Comparison of ENCODE assay signal across 31 cellular contexts in genomic region chr12:91432755-91433154, GRCh38.
"Had no signal": no experiment of that assay in that cellular context is flagged by ENCODE, and none has a peak within 500 bp of the region (broad histone marks: within the 10 kb centered on the region; RNA-seq: fewer than 3 reads in every experiment).

No MANE protein-coding gene starts in this region.

- H3K4me3 ChIP-seq: ascending aorta, body of pancreas, breast epithelium, SK-N-MC had no signal

- H3K27me3 Mint-ChIP-seq: activated CD4-positive, alpha-beta T cell treated with anti-CD3 and anti-CD28 coated beads, Interleukin-2, amount 10 ng/mL, durations not matched to agents 24 days and 14 days; activated CD8-positive, alpha-beta T cell treated with anti-CD3 and anti-CD28 coated beads for 36 hours; activated naive CD8-positive, alpha-beta T cell treated with anti-CD3 and anti-CD28 coated beads, Interleukin-2, amount 10 ng/mL, durations not matched to agents 7 days and 5 days; activated T-helper 17 cell treated with anti-CD3 and anti-CD28 coated beads, Interleukin-2, amount 50 U/mL, for 72 hours had no signal

- H3K27ac ChIP-seq: ascending aorta, body of pancreas, breast epithelium, SK-N-MC had no signal

- H3K4me1 Mint-ChIP-seq: activated CD4-positive, alpha-beta T cell treated with anti-CD3 and anti-CD28 coated beads, Interleukin-2, amount 10 ng/mL, durations not matched to agents 24 days and 14 days; activated T-helper 17 cell treated with anti-CD3 and anti-CD28 coated beads, Interleukin-2, amount 50 U/mL, for 72 hours had no signal

- ATAC-seq: activated CD8-positive, alpha-beta T cell treated with anti-CD3 and anti-CD28 coated beads for 36 hours; activated T-cell treated with anti-CD3 and anti-CD28 coated beads, Interleukin-2, amount 50 U/mL, for 72 hours; activated T-helper 17 cell treated with anti-CD3 and anti-CD28 coated beads, Interleukin-2, amount 50 U/mL, for 72 hours; body of pancreas; PC-3 had no signal

- DNase-seq: activated CD4-positive, alpha-beta T cell treated with anti-CD3 and anti-CD28 coated beads, Interleukin-2, amount 10 ng/mL, durations not matched to agents 24 days and 14 days; activated CD4-positive, alpha-beta T cell treated with anti-CD3 and anti-CD28 coated beads, Interleukin-2, amount 50 U/mL, for 4 hours; activated CD8-positive, alpha-beta T cell treated with anti-CD3 and anti-CD28 coated beads for 36 hours; activated effector memory CD4-positive, alpha-beta T cell treated with anti-CD3 and anti-CD28 coated beads, Interleukin-2, amount 50 U/mL, for 16 hours; activated naive CD4-positive, alpha-beta T cell; activated naive CD4-positive, alpha-beta T cell treated with anti-CD3 and anti-CD28 coated beads, Interleukin-2, amount 50 U/mL, for 16 hours; activated naive CD8-positive, alpha-beta T cell treated with anti-CD3 and anti-CD28 coated beads, Interleukin-2, amount 10 ng/mL, durations not matched to agents 7 days and 5 days; activated T-cell treated with anti-CD3 and anti-CD28 coated beads, Interleukin-2, amount 50 U/mL, for 1 hour; activated T-cell treated with anti-CD3 and anti-CD28 coated beads, Interleukin-2, amount 50 U/mL, for 72 hours; amygdala; body of pancreas; caudate nucleus; KG1; MM.1S; MV-4-11; NCI-H1092; NCI-H1436 treated with DMSO at 0.1 percent for 48 hours; NCI-H1694 treated with DMSO at 0.1 percent for 48 hours; NCI-H2029; NCI-H510A; NCI-H526; NCI-H748 treated with DMSO at 0.1 percent for 48 hours; NK-92 treated with Interleukin-12 subunit alpha and Interleukin-12 subunit beta, amount 100 ng/mL, for 24 hours; PC-3; Right ventricle myocardium superior had no signal

- H3K4me1 ChIP-seq: ascending aorta, body of pancreas, breast epithelium had no signal

- H3K9me3 ChIP-seq: ascending aorta, body of pancreas, breast epithelium had no signal

- H3K27me3 ChIP-seq: ascending aorta, body of pancreas, breast epithelium had no signal

- H3K9me3 Mint-ChIP-seq: activated CD4-positive, alpha-beta T cell treated with anti-CD3 and anti-CD28 coated beads, Interleukin-2, amount 10 ng/mL, durations not matched to agents 24 days and 14 days; activated CD8-positive, alpha-beta T cell treated with anti-CD3 and anti-CD28 coated beads for 36 hours; activated naive CD8-positive, alpha-beta T cell treated with anti-CD3 and anti-CD28 coated beads, Interleukin-2, amount 10 ng/mL, durations not matched to agents 7 days and 5 days; activated T-cell treated with anti-CD3 and anti-CD28 coated beads, Interleukin-2, amount 50 U/mL, for 72 hours; activated T-helper 17 cell treated with anti-CD3 and anti-CD28 coated beads, Interleukin-2, amount 50 U/mL, for 72 hours; T-helper 1 cell treated with Interleukin-12 subunit alpha and Interleukin-12 subunit beta and Interleukin-4 antibody, amounts not matched to agents 30 μg/mL and 1 μg/mL, for 36 hours; T-helper 2 cell treated with Interferon-gamma antibody and Interleukin-4, amounts not matched to agents 5 μg/mL and 100 μg/mL, for 36 hours had no signal

- H3K4me3 Mint-ChIP-seq: activated CD4-positive, alpha-beta T cell treated with anti-CD3 and anti-CD28 coated beads, Interleukin-2, amount 10 ng/mL, durations not matched to agents 24 days and 14 days; activated CD8-positive, alpha-beta T cell treated with anti-CD3 and anti-CD28 coated beads for 36 hours; activated naive CD8-positive, alpha-beta T cell treated with anti-CD3 and anti-CD28 coated beads, Interleukin-2, amount 10 ng/mL, durations not matched to agents 7 days and 5 days; activated T-cell treated with anti-CD3 and anti-CD28 coated beads, Interleukin-2, amount 50 U/mL, for 72 hours; activated T-helper 17 cell treated with anti-CD3 and anti-CD28 coated beads, Interleukin-2, amount 50 U/mL, for 72 hours; T-helper 1 cell treated with Interleukin-12 subunit alpha and Interleukin-12 subunit beta and Interleukin-4 antibody, amounts not matched to agents 30 μg/mL and 1 μg/mL, for 36 hours; T-helper 2 cell treated with Interferon-gamma antibody and Interleukin-4, amounts not matched to agents 5 μg/mL and 100 μg/mL, for 36 hours had no signal

- H3K36me3 ChIP-seq: ascending aorta, breast epithelium had no signal

- H3K27ac Mint-ChIP-seq: activated CD4-positive, alpha-beta T cell treated with anti-CD3 and anti-CD28 coated beads, Interleukin-2, amount 10 ng/mL, durations not matched to agents 24 days and 14 days; activated CD8-positive, alpha-beta T cell treated with anti-CD3 and anti-CD28 coated beads for 36 hours; activated naive CD8-positive, alpha-beta T cell treated with anti-CD3 and anti-CD28 coated beads, Interleukin-2, amount 10 ng/mL, durations not matched to agents 7 days and 5 days; activated T-cell treated with anti-CD3 and anti-CD28 coated beads, Interleukin-2, amount 50 U/mL, for 72 hours; activated T-helper 17 cell treated with anti-CD3 and anti-CD28 coated beads, Interleukin-2, amount 50 U/mL, for 72 hours; T-helper 1 cell treated with Interleukin-12 subunit alpha and Interleukin-12 subunit beta and Interleukin-4 antibody, amounts not matched to agents 30 μg/mL and 1 μg/mL, for 36 hours; T-helper 2 cell treated with Interferon-gamma antibody and Interleukin-4, amounts not matched to agents 5 μg/mL and 100 μg/mL, for 36 hours had no signal
